28 cellular contexts compared by ENCODE assay signal in genomic region chr12:40701756-40702155, GRCh38. TPM values are rescaled to one million over a fixed set of nuclear protein-coding genes. Genes with fewer than 3 reads are reported as not detected.
DNase-seq lines count a peak whose midpoint lies in the region; ATAC-seq and TF ChIP-seq lines count a peak whose summit lies in the region.
"Had no signal": no experiment of that assay in that cellular context is flagged by ENCODE, and none has a peak within 500 bp of the region (broad histone marks: within the 10 kb centered on the region; RNA-seq: fewer than 3 reads in every experiment).

No MANE protein-coding gene starts in this region.

- H3K9me3 ChIP-seq in gastrocnemius medialis = no peaks in the 10 kb centered on the region
- H3K9me3 ChIP-seq: adrenal gland had no signal

- ATAC-seq in activated T-cell treated with anti-CD3 and anti-CD28 coated beads, Interleukin-2, amount 50 U/mL, for 72 hours (replicated peaks in 1 of 2) = no peak
- ATAC-seq in GM21723 (IDR thresholded peaks at IDR 0.05; ENCODE audit: unreplicated experiment) (peak; percentile 69), HG03095 (IDR thresholded peaks at IDR 0.05; ENCODE audit: unreplicated experiment) (peak; percentile 82), HG03139 (IDR thresholded peaks at IDR 0.05; ENCODE audit: unreplicated experiment) (no peak), gastrocnemius medialis (no peak)
- ATAC-seq: PC-3 had no signal

- H3K27ac Mint-ChIP-seq in activated T-cell treated with anti-CD3 and anti-CD28 coated beads, Interleukin-2, amount 50 U/mL, for 72 hours = peak overlapping the region; percentile 35
- H3K27ac Mint-ChIP-seq: activated CD4-positive, alpha-beta T cell treated with anti-CD3 and anti-CD28 coated beads, Interleukin-2, amount 10 ng/mL, durations not matched to agents 7 days and 5 days; memory B cell; naive B cell; type B pancreatic cell had no signal

- H3K27ac ChIP-seq in gastrocnemius medialis = no peak overlapping the region
- H3K27ac ChIP-seq: 22Rv1, adrenal gland, KMS-11 had no signal

- no peaks in the 10 kb centered on the region for H3K27me3 Mint-ChIP-seq in activated T-cell treated with anti-CD3 and anti-CD28 coated beads, Interleukin-2, amount 50 U/mL, for 72 hours (ENCODE audit: low read depth)
- H3K27me3 Mint-ChIP-seq: activated CD4-positive, alpha-beta T cell treated with anti-CD3 and anti-CD28 coated beads, Interleukin-2, amount 10 ng/mL, durations not matched to agents 7 days and 5 days; memory B cell; naive B cell; type B pancreatic cell had no signal

- TF ChIP-seq POLR2A in gastrocnemius medialis (IDR thresholded peaks at IDR 0.05) = no peak

- no peak overlapping the region for H3K4me3 ChIP-seq in gastrocnemius medialis
- H3K4me3 ChIP-seq: adrenal gland had no signal

- H3K36me3 Mint-ChIP-seq in activated T-cell treated with anti-CD3 and anti-CD28 coated beads, Interleukin-2, amount 50 U/mL, for 72 hours (ENCODE audit: insufficient read depth in 2 of 2) = no peaks in the 10 kb centered on the region
- H3K36me3 Mint-ChIP-seq: memory B cell, naive B cell, type B pancreatic cell had no signal

- in situ Hi-C loops in gastrocnemius medialis (cut with MboI; ENCODE audit: low sequenced_read_pairs in 4 of 4) = no loop called here

- H3K36me3 ChIP-seq in gastrocnemius medialis = no peaks in the 10 kb centered on the region
- H3K36me3 ChIP-seq: adrenal gland had no signal

- H3K4me1 Mint-ChIP-seq in activated T-cell treated with anti-CD3 and anti-CD28 coated beads, Interleukin-2, amount 50 U/mL, for 72 hours (ENCODE audit: low read depth) = no peaks in the 10 kb centered on the region
- H3K4me1 Mint-ChIP-seq: activated CD4-positive, alpha-beta T cell treated with anti-CD3 and anti-CD28 coated beads, Interleukin-2, amount 10 ng/mL, durations not matched to agents 7 days and 5 days; memory B cell; naive B cell had no signal

- no peak for TF ChIP-seq CTCF in gastrocnemius medialis (IDR thresholded peaks at IDR 0.05 in 4 of 5, conservative IDR thresholded peaks at IDR 0.05 in 1 of 5)

- intact Hi-C loops in gastrocnemius medialis (cut with DNase I; ENCODE audit: low total_unique reads) = no loop called here

- DNase-seq in activated T-cell treated with anti-CD3 and anti-CD28 coated beads, Interleukin-2, amount 50 U/mL, for 72 hours = no peak
- no peak for DNase-seq in activated T-cell treated with anti-CD3 and anti-CD28 coated beads, Interleukin-2, amount 50 U/mL, for 48 hours
- DNase-seq in NCI-H1436 (lab: John Stamatoyannopoulos, UW) (no peak), gastrocnemius medialis (no peak)
- DNase-seq in activated CD8-positive, alpha-beta memory T cell treated with anti-CD3 and anti-CD28 coated beads for 24 hours = no peak
- DNase-seq: activated CD4-positive, alpha-beta T cell treated with anti-CD3 and anti-CD28 coated beads, Interleukin-2, amount 10 ng/mL, durations not matched to agents 7 days and 5 days; activated CD8-positive, alpha-beta memory T cell treated with anti-CD3 and anti-CD28 coated beads, Interleukin-2, amount 50 U/mL, for 48 hours; activated gamma-delta T cell; adrenal gland; AML-193; cortex of kidney; DND-41; MV-4-11; naive B cell; NCI-H187; NCI-H748 treated with DMSO at 0.1 percent for 48 hours; PC-3; SIG-M5; stimulated activated CD4-positive, alpha-beta T cell treated with anti-CD3 and anti-CD28 coated beads, Interleukin-12 subunit alpha, Interleukin-12 subunit beta, amount 100 ng/mL, for 4 hours; stimulated activated CD8-positive, alpha-beta memory T cell treated with anti-CD3 and anti-CD28 coated beads, Interleukin-4, amount 100 ng/mL, for 48 hours had no signal

- H3K4me3 Mint-ChIP-seq in activated T-cell treated with anti-CD3 and anti-CD28 coated beads, Interleukin-2, amount 50 U/mL, for 72 hours = no peak overlapping the region
- H3K4me3 Mint-ChIP-seq: activated CD4-positive, alpha-beta T cell treated with anti-CD3 and anti-CD28 coated beads, Interleukin-2, amount 10 ng/mL, durations not matched to agents 7 days and 5 days; memory B cell; naive B cell; type B pancreatic cell had no signal

- no peaks in the 10 kb centered on the region for H3K4me1 ChIP-seq in gastrocnemius medialis
- H3K4me1 ChIP-seq: adrenal gland had no signal

- H3K27me3 ChIP-seq in gastrocnemius medialis = no peaks in the 10 kb centered on the region
- H3K27me3 ChIP-seq: adrenal gland had no signal

- H3K9me3 Mint-ChIP-seq in activated T-cell treated with anti-CD3 and anti-CD28 coated beads, Interleukin-2, amount 50 U/mL, for 72 hours = peaks cover 2 to 6% of the 10 kb centered on the region in 2 donors
- H3K9me3 Mint-ChIP-seq: activated CD4-positive, alpha-beta T cell treated with anti-CD3 and anti-CD28 coated beads, Interleukin-2, amount 10 ng/mL, durations not matched to agents 7 days and 5 days; type B pancreatic cell had no signal

RNA-seq across cellular contexts. Expression of gene CNTN1, which starts 9.5 kb away (rescaled TPM):
- total RNA-seq in activated T-cell treated with anti-CD3 and anti-CD28 coated beads, Interleukin-2, amount 50 U/mL, for 72 hours = not detected
- under 1 TPM; 0.15 to 0.29 (median 0.22) TPM for total RNA-seq in gastrocnemius medialis
- total RNA-seq: activated CD4-positive, alpha-beta T cell treated with anti-CD3 and anti-CD28 coated beads, Interleukin-2, amount 10 ng/mL, durations not matched to agents 7 days and 5 days; PC-3; T-helper 1 cell treated with Interleukin-12 subunit alpha and Interleukin-12 subunit beta and Interleukin-4 antibody, amounts not matched to agents 30 ng/mL and 1 ng/mL, for 36 hours had no signal

Comparison
In these comparisons a context has a peak if more than half of its experiments do, and no peak if none do; other contexts are left out.
1. ATAC-seq: peak in GM21723 (single experiment) and HG03095 (single experiment); none in activated T-cell treated with anti-CD3 and anti-CD28 coated beads, Interleukin-2, amount 50 U/mL, for 72 hours (0 of 2), HG03139 (single experiment) and gastrocnemius medialis (0 of 2).